Comparison of ENCODE assay signal across 12 cellular contexts in the genomic region with DNA sequence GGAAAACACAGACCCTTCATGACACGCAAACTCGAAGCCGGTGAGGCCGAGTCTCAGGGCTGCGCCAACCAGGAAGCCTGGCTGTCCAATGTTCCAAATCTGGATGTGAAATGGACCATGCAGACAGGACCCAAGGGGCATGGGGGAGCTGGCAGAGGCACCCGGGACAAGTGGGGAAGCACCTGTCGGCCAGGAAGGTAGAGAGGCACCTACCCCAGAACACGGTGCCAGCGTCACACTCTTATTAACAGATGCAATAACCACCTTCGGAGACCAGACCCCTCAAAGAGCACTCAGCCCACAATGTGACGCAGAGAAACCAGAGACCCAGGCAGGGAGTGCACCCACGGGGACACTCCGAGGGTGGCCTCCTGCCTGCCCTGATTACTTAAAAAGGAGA.
DNase-seq lines count a peak whose midpoint lies in the region; TF ChIP-seq lines count a peak whose summit lies in the region.
"Had no signal": no experiment of that assay in that cellular context is flagged by ENCODE, and none has a peak within 500 bp of the region (broad histone marks: within the 10 kb centered on the region; RNA-seq: fewer than 3 reads in every experiment).

No MANE protein-coding gene starts in this region.

- H3K27ac ChIP-seq in H9 (ENCODE audit: insufficient read length, low read depth, low read length) = no peak overlapping the region
- no peak overlapping the region for H3K27ac ChIP-seq in neuronal stem cell (replicated peaks; ENCODE audit: low read length)
- H3K27ac ChIP-seq: 22Rv1 had no signal

- H3K4me1 ChIP-seq in H9 (ENCODE audit: insufficient read depth, low read length) (no peaks in the 10 kb centered on the region), neuronal stem cell (ENCODE audit: control insufficient read depth in 2 of 2, insufficient read depth in 1 of 2, low read depth in 1 of 2, low read length in 2 of 2) (peaks cover 11 to 29% of the 10 kb centered on the region in 2 donors)

- H2BK5ac ChIP-seq in H9 (ENCODE audit: insufficient read length, low read length) (no peak overlapping the region), neuronal stem cell (ENCODE audit: low read length) (no peak overlapping the region)

- DNase-seq in NCI-H2107 (lab: John Stamatoyannopoulos, UW) = peak; percentile 14
- no peak for DNase-seq in NCI-H2107 treated with DMSO at 0.1 percent for 48 hours (lab: John Stamatoyannopoulos, UW; ENCODE audit: unreplicated experiment)
- DNase-seq in H9 = no peak
- DNase-seq in cerebellar cortex (ENCODE audit: low spot score) = peak; percentile 13
- no peak for DNase-seq in neuronal stem cell (ENCODE audit: low spot score)
- no peak for DNase-seq in NCI-H1694 (lab: John Stamatoyannopoulos, UW)
- no peak for DNase-seq in NCI-H2196 (lab: John Stamatoyannopoulos, UW; ENCODE audit: unreplicated experiment)
- DNase-seq in LoVo (ENCODE audit: low spot score) = no peak
- DNase-seq: NCI-H1417 treated with DMSO at 0.1 percent for 48 hours, T1000 had no signal

- no peaks in the 10 kb centered on the region for H3K79me2 ChIP-seq in H9 (ENCODE audit: insufficient read depth, low read length)

- H2BK15ac ChIP-seq in H9 (ENCODE audit: low read depth, low read length) = no peak overlapping the region
- no peak overlapping the region for H2BK15ac ChIP-seq in neuronal stem cell (ENCODE audit: low read length)

- peaks cover 9% of the 10 kb centered on the region for H4K20me1 ChIP-seq in H9 (ENCODE audit: control insufficient read depth, insufficient read depth, insufficient read length)

- H3K9ac ChIP-seq in H9 (ENCODE audit: extremely low read depth, insufficient read length, low read length) (no peak overlapping the region), neuronal stem cell (ENCODE audit: low read depth, low read length, poor library complexity) (no peak overlapping the region)

- H3K27me3 ChIP-seq in H9 (ENCODE audit: insufficient read depth, low read length) (no peaks in the 10 kb centered on the region), neuronal stem cell (ENCODE audit: control insufficient read depth in 3 of 3, insufficient read depth in 3 of 3, low read depth in 1 of 3, low read length in 3 of 3) (no peaks in the 10 kb centered on the region)

- no peak overlapping the region for H2BK120ac ChIP-seq in H9 (ENCODE audit: low read depth, low read length, poor library complexity, severe bottlenecking)
- no peak overlapping the region for H2BK120ac ChIP-seq in neuronal stem cell (ENCODE audit: low read depth, low read length)

- no peak overlapping the region for H3K4me2 ChIP-seq in H9 (ENCODE audit: insufficient read depth, insufficient read length, low read length)
- H3K4me2 ChIP-seq in neuronal stem cell (ENCODE audit: insufficient read depth, low read length, poor library complexity, severe bottlenecking) = no peak overlapping the region

- H3K79me1 ChIP-seq in H9 (ENCODE audit: insufficient read depth, low read depth, low read length, poor library complexity, severe bottlenecking) = no peaks in the 10 kb centered on the region
- no peaks in the 10 kb centered on the region for H3K79me1 ChIP-seq in neuronal stem cell (ENCODE audit: low read depth, low read length)

- H3K4me3 ChIP-seq in neuronal stem cell (ENCODE audit: low read length in 2 of 2) = no peak overlapping the region
- H3K4me3 ChIP-seq: skin epidermis had no signal

- H3K4me3 Mint-ChIP-seq in H9 = no peak overlapping the region

- H3K23me2 ChIP-seq in H9 (ENCODE audit: insufficient read length, low read depth, low read length, poor library complexity, severe bottlenecking) = peaks cover 2% of the 10 kb centered on the region

- peaks cover 6 to 10% (median 8%) of the 10 kb centered on the region in 3 experiments; a peak in 5 of 7 replicates for H3K36me3 Mint-ChIP-seq in H9 (ENCODE audit: insufficient read depth in 1 of 3, low read depth in 3 of 3)

- no peak overlapping the region for H3K4ac ChIP-seq in H9 (ENCODE audit: low read depth, low read length)
- no peak overlapping the region for H3K4ac ChIP-seq in neuronal stem cell (ENCODE audit: low read length)

- no peaks in the 10 kb centered on the region for H3K36me3 ChIP-seq in neuronal stem cell (replicated peaks in 1 of 2; ENCODE audit: control insufficient read depth in 2 of 2, insufficient read depth in 2 of 2, low read length in 2 of 2)

- H2AFZ ChIP-seq in H9 (ENCODE audit: low read length) = no peak overlapping the region
- H2AFZ ChIP-seq in neuronal stem cell (ENCODE audit: low read length) = no peak overlapping the region

- H2AK5ac ChIP-seq in H9 (ENCODE audit: insufficient read length, low read length) = no peak overlapping the region
- H2AK5ac ChIP-seq in neuronal stem cell (ENCODE audit: low read depth, low read length) = no peak overlapping the region

- H3K9me3 ChIP-seq in H9 (ENCODE audit: control insufficient read depth, low read depth, low read length) = no peaks in the 10 kb centered on the region
- H3K9me3 ChIP-seq in neuronal stem cell (replicated peaks in 1 of 2; ENCODE audit: control insufficient read depth in 2 of 2, insufficient read depth in 1 of 2, low read depth in 1 of 2, low read length in 2 of 2) = no peaks in the 10 kb centered on the region

- peak overlapping the region in 2 of 3 experiments; percentile 69 to 75; a peak in 2 of 7 replicates for H3K27ac Mint-ChIP-seq in H9

- no peak overlapping the region for H3T11ph ChIP-seq in H9 (ENCODE audit: low read length)

- peaks cover 0 to 3% of the 10 kb centered on the region in 2 experiments; a peak in 1 of 5 replicates for H3K9me3 Mint-ChIP-seq in H9

- no peak overlapping the region for H2BK12ac ChIP-seq in H9 (ENCODE audit: insufficient read length, low read depth, low read length)
- H2BK12ac ChIP-seq in neuronal stem cell (ENCODE audit: low read length) = no peak overlapping the region

- H3K23ac ChIP-seq in H9 (ENCODE audit: insufficient read length, low read depth, low read length) (no peak overlapping the region), neuronal stem cell (ENCODE audit: low read depth, low read length, poor library complexity) (no peak overlapping the region)

- TF ChIP-seq CTCF in H9 (conservative IDR thresholded peaks at IDR 0.05) = no peak

- peaks cover 15 to 19% of the 10 kb centered on the region in 2 experiments for H3K4me1 Mint-ChIP-seq in H9

- H3K14ac ChIP-seq in H9 (ENCODE audit: insufficient read depth, low read length) = no peak overlapping the region
- H3K14ac ChIP-seq in neuronal stem cell (ENCODE audit: low read length) = no peak overlapping the region

- H4K91ac ChIP-seq in H9 (ENCODE audit: insufficient read length, low read depth, low read length) = no peak overlapping the region
- H4K91ac ChIP-seq in neuronal stem cell (ENCODE audit: low read depth, low read length, poor library complexity) = no peak overlapping the region

- H3K18ac ChIP-seq in H9 (ENCODE audit: insufficient read length, low read depth, low read length) (no peak overlapping the region), neuronal stem cell (ENCODE audit: low read length) (peak overlapping the region; percentile 56)

- H3K56ac ChIP-seq in H9 (ENCODE audit: insufficient read length, low read depth, low read length) = no peak overlapping the region

- H2BK20ac ChIP-seq in H9 (ENCODE audit: low read depth, low read length, poor library complexity, severe bottlenecking) = no peak overlapping the region

- no peaks in the 10 kb centered on the region; the same call in 1 of the 2 replicates for H3K27me3 Mint-ChIP-seq in H9 (ENCODE audit: low read depth)

- no peak overlapping the region for H4K5ac ChIP-seq in H9 (ENCODE audit: insufficient read length, low read depth, low read length)

- H4K8ac ChIP-seq in H9 (replicated peaks; ENCODE audit: insufficient read length, low read depth, low read length) = no peak overlapping the region
- no peak overlapping the region for H4K8ac ChIP-seq in neuronal stem cell (ENCODE audit: low read depth, low read length)

- no CpG with 5 or more reads among the region's 13 CpGs for WGBS in H9 (ENCODE audit: extremely low coverage, insufficient read length, low lambda C conversion rate)
- WGBS in neuronal stem cell (ENCODE audit: extremely low coverage in 2 of 2, insufficient read length in 2 of 2, insufficient replicate concordance in 1 of 2), 2 donors = no CpG with 5 or more reads among the region's 13 CpGs

Comparison
In these comparisons a context has a peak if more than half of its experiments do, and no peak if none do; other contexts are left out.
1. DNase-seq: peak in NCI-H2107 (single experiment) and cerebellar cortex (single experiment); none in NCI-H2107 treated with DMSO at 0.1 percent for 48 hours (single experiment), H9 (single experiment), neuronal stem cell (single experiment), NCI-H1694 (single experiment), NCI-H2196 (single experiment) and LoVo (single experiment).